ENCODE assay signal across 24 cellular contexts in genomic region chr14:104221071-104221625, GRCh38.
"Had no signal": no experiment of that assay in that cellular context is flagged by ENCODE, and none has a peak within 500 bp of the region (broad histone marks: within the 10 kb centered on the region; RNA-seq: fewer than 3 reads in every experiment).

No MANE protein-coding gene starts in this region.

- H3K9me3 ChIP-seq: heart left ventricle, neutrophil, ovary, right lobe of liver, upper lobe of left lung had no signal

- H3K36me3 ChIP-seq: heart left ventricle, neutrophil, ovary, right lobe of liver, upper lobe of left lung had no signal

- H3K9me3 Mint-ChIP-seq: activated CD4-positive, alpha-beta memory T cell treated with anti-CD3 and anti-CD28 coated beads, Interleukin-2, amount 10 ng/mL, durations not matched to agents 7 days and 5 days; activated CD4-positive, alpha-beta T cell treated with anti-CD3 and anti-CD28 coated beads, Interleukin-2, amount 10 ng/mL, durations not matched to agents 24 days and 14 days; brain; dendritic cell treated with granulocyte-macrophage colony-stimulating factor and Interleukin-4, amounts not matched to agents 40 ng/mL and 50 ng/mL, for 4 days; natural killer cell treated with Interleukin-12 subunit alpha and Interleukin-12 subunit beta and Interleukin-15 and Interleukin-18, amount 100 ng/mL, for 72 hours; T-helper 1 cell treated with Interleukin-12 subunit alpha and Interleukin-12 subunit beta and Interleukin-4 antibody, amounts not matched to agents 30 μg/mL and 1 μg/mL, for 36 hours had no signal

- H3K27me3 Mint-ChIP-seq: activated CD4-positive, alpha-beta T cell treated with anti-CD3 and anti-CD28 coated beads, Interleukin-2, amount 10 ng/mL, durations not matched to agents 24 days and 14 days; brain had no signal

- H3K4me3 Mint-ChIP-seq: activated CD4-positive, alpha-beta memory T cell treated with anti-CD3 and anti-CD28 coated beads, Interleukin-2, amount 10 ng/mL, durations not matched to agents 7 days and 5 days; activated CD4-positive, alpha-beta T cell treated with anti-CD3 and anti-CD28 coated beads, Interleukin-2, amount 10 ng/mL, durations not matched to agents 24 days and 14 days; brain; dendritic cell treated with granulocyte-macrophage colony-stimulating factor and Interleukin-4, amounts not matched to agents 40 ng/mL and 50 ng/mL, for 4 days; natural killer cell treated with Interleukin-12 subunit alpha and Interleukin-12 subunit beta and Interleukin-15 and Interleukin-18, amount 100 ng/mL, for 72 hours; T-helper 1 cell treated with Interleukin-12 subunit alpha and Interleukin-12 subunit beta and Interleukin-4 antibody, amounts not matched to agents 30 μg/mL and 1 μg/mL, for 36 hours had no signal

- H3K4me3 ChIP-seq: heart left ventricle, ovary, right lobe of liver, upper lobe of left lung had no signal

- DNase-seq: activated CD4-positive, alpha-beta memory T cell treated with anti-CD3 and anti-CD28 coated beads, Interleukin-2, amount 10 ng/mL, durations not matched to agents 7 days and 5 days; activated CD4-positive, alpha-beta T cell treated with anti-CD3 and anti-CD28 coated beads, Interleukin-2, amount 10 ng/mL, durations not matched to agents 24 days and 14 days; activated gamma-delta T cell; activated T-cell treated with anti-CD3 and anti-CD28 coated beads for 4 hours; caudate nucleus; effector CD4-positive, alpha-beta T cell; islet precursor cell; mammary epithelial cell; midbrain; small intestine; stimulated activated CD4-positive, alpha-beta T cell treated with anti-CD3 and anti-CD28 coated beads, Interleukin-15, amount 100 ng/mL, for 24 hours; stimulated activated CD4-positive, alpha-beta T cell treated with anti-CD3 and anti-CD28 coated beads, Interleukin-2, amount 100 ng/mL, for 48 hours; stimulated activated CD8-positive, alpha-beta memory T cell treated with anti-CD3 and anti-CD28 coated beads, Interleukin-4, amount 100 ng/mL, for 48 hours; stimulated activated naive CD4-positive, alpha-beta T cell; T1000 had no signal

- H3K27ac ChIP-seq: heart left ventricle, neutrophil, ovary, right lobe of liver, upper lobe of left lung had no signal

- H3K27me3 ChIP-seq: ovary, right lobe of liver, upper lobe of left lung had no signal

- H3K27ac Mint-ChIP-seq: activated CD4-positive, alpha-beta memory T cell treated with anti-CD3 and anti-CD28 coated beads, Interleukin-2, amount 10 ng/mL, durations not matched to agents 7 days and 5 days; activated CD4-positive, alpha-beta T cell treated with anti-CD3 and anti-CD28 coated beads, Interleukin-2, amount 10 ng/mL, durations not matched to agents 24 days and 14 days; dendritic cell treated with granulocyte-macrophage colony-stimulating factor and Interleukin-4, amounts not matched to agents 40 ng/mL and 50 ng/mL, for 4 days; natural killer cell treated with Interleukin-12 subunit alpha and Interleukin-12 subunit beta and Interleukin-15 and Interleukin-18, amount 100 ng/mL, for 72 hours; T-helper 1 cell treated with Interleukin-12 subunit alpha and Interleukin-12 subunit beta and Interleukin-4 antibody, amounts not matched to agents 30 μg/mL and 1 μg/mL, for 36 hours had no signal

- H3K36me3 Mint-ChIP-seq: brain; natural killer cell treated with Interleukin-12 subunit alpha and Interleukin-12 subunit beta and Interleukin-15 and Interleukin-18, amount 100 ng/mL, for 72 hours had no signal

- H3K4me1 ChIP-seq: right lobe of liver had no signal

- H3K4me1 Mint-ChIP-seq: activated CD4-positive, alpha-beta T cell treated with anti-CD3 and anti-CD28 coated beads, Interleukin-2, amount 10 ng/mL, durations not matched to agents 24 days and 14 days had no signal
